8 cellular contexts compared by ENCODE assay signal in the genomic region with DNA sequence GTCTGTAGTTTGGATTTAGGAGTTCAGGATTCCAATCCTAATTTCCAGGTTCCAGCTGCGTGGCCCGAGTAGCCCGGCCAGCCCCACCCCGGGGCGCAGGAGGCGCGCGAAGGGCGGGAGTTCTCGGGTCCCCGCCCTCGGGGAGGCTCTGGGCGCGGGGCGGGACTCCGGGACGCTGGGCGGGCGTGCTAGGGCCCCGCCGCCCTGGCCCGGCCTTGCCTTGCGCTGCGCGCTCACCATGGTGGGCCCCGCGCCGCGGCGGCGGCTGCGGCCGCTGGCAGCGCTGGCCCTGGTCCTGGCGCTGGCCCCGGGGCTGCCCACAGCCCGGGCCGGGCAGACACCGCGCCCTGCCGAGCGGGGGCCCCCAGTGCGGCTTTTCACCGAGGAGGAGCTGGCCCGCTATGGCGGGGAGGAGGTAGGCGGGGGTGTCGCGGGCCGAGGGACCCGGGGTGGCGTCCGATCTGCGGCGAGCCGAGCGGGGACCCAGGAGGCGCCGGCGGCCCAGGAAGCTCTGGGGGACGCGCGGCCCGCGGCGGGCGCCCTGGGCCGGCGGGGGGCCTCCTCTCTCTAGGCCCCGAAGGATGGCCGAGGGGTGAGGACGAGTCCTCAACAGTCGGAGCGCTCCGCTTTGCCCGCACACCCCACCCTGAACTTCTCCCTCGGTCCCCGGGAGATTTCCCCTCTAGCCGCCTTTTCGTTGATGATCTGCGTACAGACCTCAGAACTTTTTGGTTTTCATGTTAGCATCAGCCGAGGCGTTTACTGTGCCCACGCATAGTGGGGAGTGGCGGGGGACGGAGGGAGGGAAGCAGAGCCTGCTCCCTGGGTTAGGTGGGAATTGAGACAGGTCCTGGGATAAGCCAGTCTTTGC. TPM values are rescaled to one million over a fixed set of nuclear protein-coding genes. Genes with fewer than 3 reads are reported as not detected.
DNase-seq lines count a peak whose midpoint lies in the region; ATAC-seq and TF ChIP-seq lines count a peak whose summit lies in the region.

A gene (plus strand): TSS at position 215 of the 871 bp plus-strand sequence. CDS start 24 bp downstream, at position 239.

- peak within 1 kb of the TSS; percentile 15 for H3K18ac ChIP-seq in neuronal stem cell (ENCODE audit: low read length)

- peak within 1 kb of the TSS; percentile 81 for H2AFZ ChIP-seq in DND-41 (ENCODE audit: low read depth, low read length)
- H2AFZ ChIP-seq in neuronal stem cell (ENCODE audit: low read length): peak within 1 kb of the TSS; percentile 96

- WGBS in neuronal stem cell (ENCODE audit: extremely low coverage in 2 of 2, insufficient read length in 2 of 2, insufficient replicate concordance in 1 of 2), 2 donors: no CpG with 5 or more reads among the region's 86 CpGs

- H2AK5ac ChIP-seq in neuronal stem cell (ENCODE audit: low read depth, low read length): no peak within 1 kb of the TSS

- H4K91ac ChIP-seq in neuronal stem cell (ENCODE audit: low read depth, low read length, poor library complexity): no peak within 1 kb of the TSS

- H3K23ac ChIP-seq in neuronal stem cell (ENCODE audit: low read depth, low read length, poor library complexity): peak within 1 kb of the TSS; percentile 9

- no peaks in the 10 kb centered on the region for H3K27me3 ChIP-seq in DND-41 (ENCODE audit: insufficient read depth, low read length, poor library complexity)
- H3K27me3 ChIP-seq in neuronal stem cell (ENCODE audit: control insufficient read depth in 3 of 3, insufficient read depth in 3 of 3, low read depth in 1 of 3, low read length in 3 of 3): peaks cover 0 to 21% (median 3%) of the 10 kb centered on the region in 3 experiments

- H4K20me1 ChIP-seq in DND-41 (ENCODE audit: insufficient read depth, low read length): no peaks in the 10 kb centered on the region

- H3K9ac ChIP-seq in DND-41 (ENCODE audit: low read depth, low read length): peak within 1 kb of the TSS; percentile 81
- H3K9ac ChIP-seq in neuronal stem cell (ENCODE audit: low read depth, low read length, poor library complexity): peak within 1 kb of the TSS; percentile 63

- H3K9me3 ChIP-seq in DND-41 (ENCODE audit: insufficient read depth, low read length, severe bottlenecking) (no peaks in the 10 kb centered on the region), neuronal stem cell (replicated peaks in 1 of 2; ENCODE audit: control insufficient read depth in 2 of 2, insufficient read depth in 1 of 2, low read depth in 1 of 2, low read length in 2 of 2) (no peaks in the 10 kb centered on the region)

- DNase-seq in DND-41: peak; percentile 81
- DNase-seq in Jurkat, Clone E6-1 (ENCODE audit: low read depth, low spot score): peak; percentile 46
- DNase-seq in SHP77 (lab: John Stamatoyannopoulos, UW): peak; percentile 64 to 75
- peak; percentile 51 for DNase-seq in activated gamma-delta T cell treated with anti-CD3 and anti-CD28 coated beads, Interleukin-2, amount 50 U/mL, for 16 hours (ENCODE audit: low read depth)
- peak; percentile 67 for DNase-seq in foreskin melanocyte
- peak; percentile 64 for DNase-seq in neuronal stem cell (ENCODE audit: low spot score)

- H3K4me1 ChIP-seq in DND-41 (ENCODE audit: insufficient read depth, low read length): peaks cover 24% of the 10 kb centered on the region
- peaks cover 0 to 12% of the 10 kb centered on the region in 2 donors for H3K4me1 ChIP-seq in neuronal stem cell (ENCODE audit: control insufficient read depth in 2 of 2, insufficient read depth in 1 of 2, low read depth in 1 of 2, low read length in 2 of 2)

- peaks cover 42% of the 10 kb centered on the region for H3K79me2 ChIP-seq in DND-41 (ENCODE audit: insufficient read depth, low read length)

- no peak within 1 kb of the TSS for H2BK5ac ChIP-seq in neuronal stem cell (ENCODE audit: low read length)

- H3K27ac ChIP-seq in DND-41 (ENCODE audit: low read length) (peak within 1 kb of the TSS; percentile 66), neuronal stem cell (replicated peaks; ENCODE audit: low read length) (no peak within 1 kb of the TSS)

- H3K36me3 ChIP-seq in DND-41 (ENCODE audit: insufficient read depth, low read length): no peaks in the 10 kb centered on the region
- H3K36me3 ChIP-seq in neuronal stem cell (replicated peaks in 1 of 2; ENCODE audit: control insufficient read depth in 2 of 2, insufficient read depth in 2 of 2, low read length in 2 of 2): no peaks in the 10 kb centered on the region

- TF ChIP-seq CTCF in DND-41 (IDR thresholded peaks at IDR 0.05; ENCODE audit: borderline replicate concordance, extremely low read depth, low read length, poor library complexity, severe bottlenecking): no peak
- no peak for TF ChIP-seq CTCF in subcutaneous adipose tissue (IDR thresholded peaks at IDR 0.05; ENCODE audit: low read depth)

- H3K4me2 ChIP-seq in DND-41 (ENCODE audit: insufficient read depth, low read length) (peak within 1 kb of the TSS; percentile 88), neuronal stem cell (ENCODE audit: insufficient read depth, low read length, poor library complexity, severe bottlenecking) (peak within 1 kb of the TSS; percentile 85)

- H3K79me1 ChIP-seq in neuronal stem cell (ENCODE audit: low read depth, low read length): no peaks in the 10 kb centered on the region

- H2BK120ac ChIP-seq in neuronal stem cell (ENCODE audit: low read depth, low read length): no peak within 1 kb of the TSS

- no peak within 1 kb of the TSS for H3K4ac ChIP-seq in neuronal stem cell (ENCODE audit: low read length)

- H3K14ac ChIP-seq in neuronal stem cell (ENCODE audit: low read length): no peak within 1 kb of the TSS

- ATAC-seq in DND-41 (ENCODE audit: insufficient read depth, low read depth): peak; percentile 100
- peak; percentile 98 for ATAC-seq in GM21619 (IDR thresholded peaks at IDR 0.05; ENCODE audit: unreplicated experiment)

- no peak within 1 kb of the TSS for H2BK12ac ChIP-seq in neuronal stem cell (ENCODE audit: low read length)

- H2BK15ac ChIP-seq in neuronal stem cell (ENCODE audit: low read length): no peak within 1 kb of the TSS

- H3K4me3 ChIP-seq in DND-41 (ENCODE audit: low read depth in 1 of 2, low read length in 2 of 2) (peak within 1 kb of the TSS; percentile 68 to 73; a peak in 3 of 4 replicates), neuronal stem cell (ENCODE audit: low read length in 2 of 2) (peak within 1 kb of the TSS; percentile 62 to 85)
- H3K4me3 ChIP-seq in Jurkat, Clone E6-1 (ENCODE audit: low read length): peak within 1 kb of the TSS; percentile 74

- no peak within 1 kb of the TSS for H4K8ac ChIP-seq in neuronal stem cell (ENCODE audit: low read depth, low read length)

RNA-seq across cellular contexts. Expression of the gene that starts here (rescaled TPM):
- 82.7 TPM for polyA plus RNA-seq in Jurkat, Clone E6-1 (2012; ENCODE audit: insufficient read depth, insufficient read length)
- 27.0 TPM for polyA plus RNA-seq in neuronal stem cell (2013, experiment 1 of 2)
- 26.9 TPM for polyA plus RNA-seq in neuronal stem cell (2013, experiment 2 of 2)
- 10 to 100 TPM; 52.3 to 99.5 (median 89.8) TPM for total RNA-seq in subcutaneous adipose tissue
